ENCODE assay signal across 15 cellular contexts in genomic region chr5:144072518-144072927, GRCh38.
DNase-seq lines count a peak whose midpoint lies in the region; ATAC-seq and TF ChIP-seq lines count a peak whose summit lies in the region.
"Had no signal": no experiment of that assay in that cellular context is flagged by ENCODE, and none has a peak within 500 bp of the region (broad histone marks: within the 10 kb centered on the region; RNA-seq: fewer than 3 reads in every experiment).

No MANE protein-coding gene starts in this region.

- DNase-seq in AG04449 (ENCODE audit: low read depth, low spot score): peak; percentile 63
- DNase-seq in HT1080 (ENCODE audit: low read depth): peak; percentile 61
- DNase-seq in brain microvascular endothelial cell: peak; percentile 32
- DNase-seq in hepatic stellate cell (ENCODE audit: low spot score): peak; percentile 9
- no peak for DNase-seq in SK-N-DZ (ENCODE audit: low spot score)
- DNase-seq in esophagus muscularis mucosa (ENCODE audit: extremely low spot score): no peak
- DNase-seq in retina: no peak
- DNase-seq: activated CD8-positive, alpha-beta memory T cell treated with anti-CD3 and anti-CD28 coated beads, Interleukin-2, amount 50 U/mL, for 48 hours; AML-193; NCI-H1092; NCI-H2227 treated with DMSO at 0.1 percent for 48 hours; spleen; substantia nigra had no signal

- H3K27ac ChIP-seq in brain microvascular endothelial cell: no peak overlapping the region
- H3K27ac ChIP-seq in esophagus muscularis mucosa (replicated peaks in 1 of 4): no peak overlapping the region
- H3K27ac ChIP-seq: neutrophil, spleen had no signal

- no peaks in the 10 kb centered on the region for H3K27me3 ChIP-seq in brain microvascular endothelial cell (replicated peaks)
- H3K27me3 ChIP-seq in esophagus muscularis mucosa: no peaks in the 10 kb centered on the region
- H3K27me3 ChIP-seq: neutrophil, spleen had no signal

- in situ Hi-C loops in brain microvascular endothelial cell (cut with HindIII; ENCODE audit: low pct_ligation_motif_present, low sequenced_read_pairs): no loop called here

- H3K9me3 ChIP-seq in esophagus muscularis mucosa: peaks cover 0 to 4% (median 2%) of the 10 kb centered on the region in 4 donors
- H3K9me3 ChIP-seq: neutrophil had no signal

- no peak for ATAC-seq in HG03520 (IDR thresholded peaks at IDR 0.05; ENCODE audit: unreplicated experiment)

- no peaks in the 10 kb centered on the region for H3K4me1 ChIP-seq in esophagus muscularis mucosa
- H3K4me1 ChIP-seq: spleen had no signal

- no peak overlapping the region for H3K4me3 ChIP-seq in AG04449 (ENCODE audit: low read depth, low read length)
- no peak overlapping the region for H3K4me3 ChIP-seq in brain microvascular endothelial cell (ENCODE audit: low read depth, low read length)
- no peak overlapping the region for H3K4me3 ChIP-seq in esophagus muscularis mucosa
- H3K4me3 ChIP-seq: spleen had no signal

- TF ChIP-seq CTCF in AG04449 (IDR thresholded peaks at IDR 0.05; ENCODE audit: insufficient read depth, low read length, missing control alignments) (no peak), brain microvascular endothelial cell (IDR thresholded peaks at IDR 0.05; ENCODE audit: low read depth, low read length, missing control alignments) (no peak), esophagus muscularis mucosa (IDR thresholded peaks at IDR 0.05) (no peak)

- intact Hi-C loops in esophagus muscularis mucosa (cut with DNase I): no loop called here

- no peak for TF ChIP-seq POLR2A in esophagus muscularis mucosa (IDR thresholded peaks at IDR 0.05; ENCODE audit: low read depth)

- POLR2A ChIA-PET in AG04449 (lab: Yijun Ruan, JAX): interaction anchor here (0.6 to 1.2 kb wide), 5 partner anchors 67 to 1983 kb away, joined by 3 to 5 read pairs (median 4); no protein-coding TSS in a partner anchor

- CTCF ChIA-PET in AG04449 (lab: Yijun Ruan, JAX): interaction anchor here (0.7 kb wide), 1 partner anchor 69 kb away, joined by 3 read pairs; no protein-coding TSS in a partner anchor

- no peak for TF ChIP-seq EP300 in esophagus muscularis mucosa (IDR thresholded peaks at IDR 0.05)

- H3K36me3 ChIP-seq in brain microvascular endothelial cell (replicated peaks): no peaks in the 10 kb centered on the region
- no peaks in the 10 kb centered on the region for H3K36me3 ChIP-seq in esophagus muscularis mucosa
- H3K36me3 ChIP-seq: neutrophil, spleen had no signal

Comparison
In these comparisons a context has a peak if more than half of its experiments do, and no peak if none do; other contexts are left out.
1. DNase-seq: peak in AG04449 (single experiment), HT1080 (single experiment), brain microvascular endothelial cell (single experiment) and hepatic stellate cell (single experiment); none in SK-N-DZ (single experiment), esophagus muscularis mucosa (single experiment) and retina (single experiment).